In the genomic region with DNA sequence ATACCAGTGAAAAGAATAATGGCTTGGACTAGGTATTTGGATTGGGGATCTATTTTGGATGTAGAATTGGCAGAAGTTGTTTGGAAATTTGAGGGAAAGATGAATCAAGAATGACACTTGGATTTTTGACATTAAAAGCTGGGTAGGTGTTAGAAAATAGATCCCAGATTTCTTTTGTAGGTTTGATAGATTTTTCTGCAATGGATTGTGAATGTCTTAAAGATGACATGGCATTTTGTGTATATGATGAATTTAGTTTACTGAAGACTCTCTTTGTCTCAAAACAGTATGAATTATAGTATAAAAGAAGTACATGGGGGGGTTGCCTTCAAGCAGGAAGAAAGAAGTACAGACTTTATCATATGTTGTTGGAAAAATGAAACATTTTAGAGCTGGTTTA, we compare ENCODE assay signal across 23 cellular contexts.
DNase-seq lines count a peak whose midpoint lies in the region; ATAC-seq, FAIRE-seq and TF ChIP-seq lines count a peak whose summit lies in the region.
"Had no signal": no experiment of that assay in that cellular context is flagged by ENCODE, and none has a peak within 500 bp of the region (broad histone marks: within the 10 kb centered on the region; RNA-seq: fewer than 3 reads in every experiment).

No MANE protein-coding gene starts in this region.

- no peak for ATAC-seq in GM12878
- no peak for ATAC-seq in heart left ventricle
- no peak for ATAC-seq in HG03342 (IDR thresholded peaks at IDR 0.05; ENCODE audit: unreplicated experiment)
- ATAC-seq: esophagus mucosa; naive thymus-derived CD8-positive, alpha-beta T cell had no signal

- H3K9ac ChIP-seq in GM12878 (ENCODE audit: control insufficient read depth, insufficient read depth, low read length): no peak overlapping the region

- H2AFZ ChIP-seq in GM12878 (ENCODE audit: control insufficient read depth, low read depth, low read length): no peak overlapping the region

- H3K4me3 ChIP-seq in GM12878 (no peak overlapping the region), heart left ventricle (no peak overlapping the region)
- H3K4me3 ChIP-seq: breast epithelium, prostate gland, suprapubic skin had no signal

- SMC1A ChIA-PET in GM12878 (lab: Charles Lee; ENCODE audit: uncharacterized antibody, unreplicated experiment): no interaction called here

- H3K4me1 ChIP-seq in GM12878 (ENCODE audit: control insufficient read depth, insufficient read depth, low read length): no peaks in the 10 kb centered on the region
- peaks cover 0 to 28% (median 2%) of the 10 kb centered on the region in 12 donors for H3K4me1 ChIP-seq in heart left ventricle
- H3K4me1 ChIP-seq: breast epithelium, prostate gland had no signal

- H3K27ac ChIP-seq in GM12878 (ENCODE audit: control insufficient read depth, insufficient read depth) (no peak overlapping the region), heart left ventricle (no peak overlapping the region)
- H3K27ac ChIP-seq: breast epithelium, prostate gland, suprapubic skin had no signal

- no peak for TF ChIP-seq EP300 in GM12878 (IDR thresholded peaks at IDR 0.05; ENCODE audit: borderline replicate concordance in 1 of 2, control insufficient read depth in 1 of 2, low read depth in 2 of 2, low read length in 2 of 2)

- peaks cover 0 to 9% of the 10 kb centered on the region in 2 experiments; a peak in 2 of 4 replicates for H3K36me3 ChIP-seq in GM12878 (ENCODE audit: control insufficient read depth in 2 of 2, insufficient read depth in 2 of 2, low read length in 1 of 2)
- H3K36me3 ChIP-seq in heart left ventricle: peaks cover 0 to 44% (median 21%) of the 10 kb centered on the region in 9 donors
- H3K36me3 ChIP-seq: prostate gland had no signal

- CTCF ChIA-PET in GM12878 (lab: Yijun Ruan, JAX): no interaction called here

- H3K9me3 ChIP-seq in GM12878 (replicated peaks; ENCODE audit: control insufficient read depth, insufficient read depth, low read length): no peaks in the 10 kb centered on the region
- H3K9me3 ChIP-seq in heart left ventricle: no peaks in the 10 kb centered on the region
- H3K9me3 ChIP-seq: breast epithelium, prostate gland, suprapubic skin had no signal

- TF ChIP-seq RAD21 in GM12878 (IDR thresholded peaks at IDR 0.05; ENCODE audit: insufficient read depth, low read depth, low read length): no peak

- peaks cover 10% of the 10 kb centered on the region for H3K36me3 Mint-ChIP-seq in HFFc6 (ENCODE audit: low read depth)

- DNase-seq in Caki2 (ENCODE audit: low read depth): peak; percentile 7
- DNase-seq in HFFc6: no peak
- DNase-seq in GM12878 (ENCODE audit: low read depth, low spot score): no peak
- no peak for DNase-seq in heart left ventricle
- DNase-seq in NCI-H2029 (lab: John Stamatoyannopoulos, UW): no peak
- DNase-seq in NOMO-1 treated with DMSO at 0.1 percent for 48 hours (lab: John Stamatoyannopoulos, UW; ENCODE audit: unreplicated experiment): no peak
- DNase-seq: activated CD4-positive, alpha-beta T cell treated with anti-CD3 and anti-CD28 coated beads, Interleukin-2, amount 10 ng/mL, durations not matched to agents 7 days and 5 days; dermis blood vessel endothelial cell; mammary epithelial cell; naive thymus-derived CD8-positive, alpha-beta T cell; NCI-H1436 treated with DMSO at 0.1 percent for 48 hours; stimulated activated CD4-positive, alpha-beta T cell treated with anti-CD3 and anti-CD28 coated beads, Interleukin-4, amount 100 ng/mL, for 4 hours had no signal

- in situ Hi-C loops in Caki2 (cut with HindIII; ENCODE audit: low pct_unique_long_range_greater_than_20kb, low sequenced_read_pairs) (loop anchor here (10.0 kb wide), 1 partner anchor 64 kb away; no protein-coding TSS in a partner anchor), GM12878 (cut with MboI) (no loop called here)

- peaks cover 16% of the 10 kb centered on the region for H3K4me1 Mint-ChIP-seq in HFFc6 (ENCODE audit: low read depth)
- H3K4me1 Mint-ChIP-seq: B cell had no signal

- no peak for TF ChIP-seq CTCF in HFFc6 (IDR thresholded peaks at IDR 0.05)
- no peak for TF ChIP-seq CTCF in GM12878 (IDR thresholded peaks at IDR 0.05 in 2 of 3, conservative IDR thresholded peaks at IDR 0.05 in 1 of 3; ENCODE audit: control insufficient read depth in 2 of 3, extremely low read depth in 1 of 3, insufficient read depth in 1 of 3, low read depth in 3 of 3, low read length in 3 of 3)
- no peak for TF ChIP-seq CTCF in heart left ventricle (IDR thresholded peaks at IDR 0.05)

- intact Hi-C loops in GM12878 (cut with micrococcal nuclease; ENCODE audit: unreplicated experiment) (no loop called here), heart left ventricle (cut with DNase I) (loop anchor here in 4 of 10 donors (5.0 to 10.0 kb wide), 4 partner anchors 104 to 484 kb away; a partner anchor contains a TSS)

- no peak overlapping the region for H3K4me2 ChIP-seq in GM12878 (ENCODE audit: control insufficient read depth, insufficient read depth)

- H3K27me3 ChIP-seq in GM12878 (replicated peaks in 1 of 2; ENCODE audit: control insufficient read depth in 2 of 2, insufficient read depth in 2 of 2, low read length in 1 of 2) (no peaks in the 10 kb centered on the region), heart left ventricle (no peaks in the 10 kb centered on the region)
- H3K27me3 ChIP-seq: breast epithelium, suprapubic skin had no signal

- BruUV-seq in GM12878 (replicated peaks; lab: Mats Ljungman, UMichigan): TSS peak; percentile 32

- POLR2A ChIA-PET in GM12878 (lab: Charles Lee): no interaction called here

- H4K20me1 ChIP-seq in GM12878 (ENCODE audit: control insufficient read depth, insufficient read depth): no peaks in the 10 kb centered on the region

- H3K79me2 ChIP-seq in GM12878 (ENCODE audit: control insufficient read depth, insufficient read depth, low read length): no peaks in the 10 kb centered on the region

- H3K27ac Mint-ChIP-seq in HFFc6: peak overlapping the region; percentile 68
- H3K27ac Mint-ChIP-seq: activated CD4-positive, alpha-beta T cell treated with anti-CD3 and anti-CD28 coated beads, Interleukin-2, amount 10 ng/mL, durations not matched to agents 7 days and 5 days; activated naive CD4-positive, alpha-beta T cell treated with anti-CD3 and anti-CD28 coated beads, Interleukin-2, amount 50 U/mL, for 24 hours; B cell had no signal

- no peaks in the 10 kb centered on the region for H3K9me3 Mint-ChIP-seq in HFFc6
- H3K9me3 Mint-ChIP-seq: activated CD4-positive, alpha-beta T cell treated with anti-CD3 and anti-CD28 coated beads, Interleukin-2, amount 10 ng/mL, durations not matched to agents 7 days and 5 days; activated naive CD4-positive, alpha-beta T cell treated with anti-CD3 and anti-CD28 coated beads, Interleukin-2, amount 50 U/mL, for 24 hours; naive thymus-derived CD8-positive, alpha-beta T cell had no signal

- RAD21 ChIA-PET in GM12878 (lab: Charles Lee; ENCODE audit: unreplicated experiment): no interaction called here

- FAIRE-seq in GM12878 (lab: Jason Lieb, UNC) (no peak), islet of Langerhans (lab: Jason Lieb, UNC) (peak; percentile 72)
- FAIRE-seq: GM12892, small intestine, TTC549 had no signal

- H3K4me3 Mint-ChIP-seq in HFFc6: no peak overlapping the region
- H3K4me3 Mint-ChIP-seq: activated CD4-positive, alpha-beta T cell treated with anti-CD3 and anti-CD28 coated beads, Interleukin-2, amount 10 ng/mL, durations not matched to agents 7 days and 5 days; activated naive CD4-positive, alpha-beta T cell treated with anti-CD3 and anti-CD28 coated beads, Interleukin-2, amount 50 U/mL, for 24 hours; B cell; naive thymus-derived CD8-positive, alpha-beta T cell had no signal

- no peaks in the 10 kb centered on the region for H3K27me3 Mint-ChIP-seq in HFFc6 (ENCODE audit: insufficient read depth)
- H3K27me3 Mint-ChIP-seq: activated CD4-positive, alpha-beta T cell treated with anti-CD3 and anti-CD28 coated beads, Interleukin-2, amount 10 ng/mL, durations not matched to agents 7 days and 5 days; activated naive CD4-positive, alpha-beta T cell treated with anti-CD3 and anti-CD28 coated beads, Interleukin-2, amount 50 U/mL, for 24 hours; B cell; naive thymus-derived CD8-positive, alpha-beta T cell had no signal

- TF ChIP-seq POLR2A in GM12878 (IDR thresholded peaks at IDR 0.05; ENCODE audit: low read depth, low read length) (no peak), heart left ventricle (IDR thresholded peaks at IDR 0.05) (no peak)

TF ChIP-seq in GM12878, 131 proteins besides CTCF, POLR2A, EP300 and RAD21:
- no peak for TF ChIP-seq HDAC2 (IDR thresholded peaks at IDR 0.05)
- TF ChIP-seq, protein P1, sequence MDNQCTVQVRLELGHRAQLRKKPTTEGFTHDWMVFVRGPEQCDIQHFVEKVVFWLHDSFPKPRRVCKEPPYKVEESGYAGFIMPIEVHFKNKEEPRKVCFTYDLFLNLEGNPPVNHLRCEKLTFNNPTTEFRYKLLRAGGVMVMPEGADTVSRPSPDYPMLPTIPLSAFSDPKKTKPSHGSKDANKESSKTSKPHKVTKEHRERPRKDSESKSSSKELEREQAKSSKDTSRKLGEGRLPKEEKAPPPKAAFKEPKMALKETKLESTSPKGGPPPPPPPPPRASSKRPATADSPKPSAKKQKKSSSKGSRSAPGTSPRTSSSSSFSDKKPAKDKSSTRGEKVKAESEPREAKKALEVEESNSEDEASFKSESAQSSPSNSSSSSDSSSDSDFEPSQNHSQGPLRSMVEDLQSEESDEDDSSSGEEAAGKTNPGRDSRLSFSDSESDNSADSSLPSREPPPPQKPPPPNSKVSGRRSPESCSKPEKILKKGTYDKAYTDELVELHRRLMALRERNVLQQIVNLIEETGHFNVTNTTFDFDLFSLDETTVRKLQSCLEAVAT (IDR thresholded peaks at IDR 0.05): peak; percentile 85
